21 cellular contexts compared by ENCODE assay signal in the genomic region with DNA sequence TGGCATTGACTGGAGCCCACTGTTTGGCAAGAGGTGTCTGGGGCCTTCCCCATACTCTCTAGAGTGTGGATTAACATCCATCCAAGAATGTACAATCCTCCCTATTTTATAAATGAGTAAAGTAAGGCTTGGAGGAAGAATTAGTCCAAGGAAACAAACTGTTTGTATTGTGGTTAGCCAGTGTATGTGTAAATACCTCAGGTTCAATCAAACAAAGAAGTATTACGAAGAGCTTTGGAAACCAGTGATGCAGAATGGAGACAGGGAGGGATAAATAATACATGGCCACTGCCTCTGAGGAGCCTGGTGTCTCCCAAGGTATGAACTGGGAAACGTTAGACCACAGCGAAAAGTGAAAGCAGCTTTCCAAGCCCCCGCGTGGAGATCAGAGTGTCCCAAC.
A peak's percentile ranks its signal among the peaks of the same experiment; 100 is the strongest.
DNase-seq lines count a peak whose midpoint lies in the region; ATAC-seq and TF ChIP-seq lines count a peak whose summit lies in the region.
"Had no signal": no experiment of that assay in that cellular context is flagged by ENCODE, and none has a peak within 500 bp of the region (broad histone marks: within the 10 kb centered on the region; RNA-seq: fewer than 3 reads in every experiment).

No MANE protein-coding gene starts in this region.

- ATAC-seq in gastroesophageal sphincter (no peak), right cardiac atrium (no peak)
- ATAC-seq: GM12878, K562 had no signal

- no peak overlapping the region for H3K4me3 Mint-ChIP-seq in type B pancreatic cell
- H3K4me3 Mint-ChIP-seq: CD4-positive, CD25-positive, alpha-beta regulatory T cell; CD8-positive, alpha-beta memory T cell had no signal

- TF ChIP-seq CTCF in type B pancreatic cell (conservative IDR thresholded peaks at IDR 0.05) = no peak
- TF ChIP-seq CTCF in gastroesophageal sphincter (IDR thresholded peaks at IDR 0.05) = no peak

- no peaks in the 10 kb centered on the region for H3K9me3 ChIP-seq in gastroesophageal sphincter
- no peaks in the 10 kb centered on the region for H3K9me3 ChIP-seq in right cardiac atrium (ENCODE audit: control insufficient read depth, low read length)
- H3K9me3 ChIP-seq: BE2C, HAP-1 had no signal

- no peak for TF ChIP-seq EP300 in gastroesophageal sphincter (IDR thresholded peaks at IDR 0.05)

- no peaks in the 10 kb centered on the region for H3K9me3 Mint-ChIP-seq in type B pancreatic cell

- no peaks in the 10 kb centered on the region for H3K36me3 ChIP-seq in gastroesophageal sphincter
- H3K36me3 ChIP-seq: BE2C, HAP-1 had no signal

- H3K4me3 ChIP-seq in gastroesophageal sphincter = no peak overlapping the region
- H3K4me3 ChIP-seq in right cardiac atrium (ENCODE audit: low read length) = no peak overlapping the region
- H3K4me3 ChIP-seq: GM12878, HAP-1, K562 had no signal

- H3K27ac ChIP-seq in gastroesophageal sphincter = no peak overlapping the region
- H3K27ac ChIP-seq in right cardiac atrium (ENCODE audit: low read length) = no peak overlapping the region

- intact Hi-C loops in right cardiac atrium (cut with DNase I) = no loop called here

- H3K27me3 ChIP-seq in gastroesophageal sphincter (no peaks in the 10 kb centered on the region), right cardiac atrium (ENCODE audit: control insufficient read depth, insufficient read depth) (no peaks in the 10 kb centered on the region)
- H3K27me3 ChIP-seq: BE2C had no signal

- H3K27me3 Mint-ChIP-seq in type B pancreatic cell = no peaks in the 10 kb centered on the region
- H3K27me3 Mint-ChIP-seq: CD4-positive, CD25-positive, alpha-beta regulatory T cell had no signal

- H3K36me3 Mint-ChIP-seq in type B pancreatic cell = no peaks in the 10 kb centered on the region
- H3K36me3 Mint-ChIP-seq: CD4-positive, CD25-positive, alpha-beta regulatory T cell had no signal

- no peak overlapping the region for H3K27ac Mint-ChIP-seq in type B pancreatic cell
- H3K27ac Mint-ChIP-seq: CD4-positive, CD25-positive, alpha-beta regulatory T cell; CD8-positive, alpha-beta memory T cell had no signal

- TF ChIP-seq POLR2A in gastroesophageal sphincter (IDR thresholded peaks at IDR 0.05) = no peak

- peaks cover 6% of the 10 kb centered on the region for H3K4me1 Mint-ChIP-seq in type B pancreatic cell (ENCODE audit: unreplicated experiment)
- H3K4me1 Mint-ChIP-seq: CD4-positive, CD25-positive, alpha-beta regulatory T cell; CD8-positive, alpha-beta memory T cell had no signal

- WGBS in gastroesophageal sphincter (ENCODE audit: low coverage in 1 of 2), 2 donors = 98 to 100% methylated on average over 3 to 5 of the region's 5 CpGs
- WGBS in right cardiac atrium = 93% methylated on average over 5 of the region's 5 CpGs

- peak; percentile 43 for DNase-seq in DMS79 (lab: John Stamatoyannopoulos, UW)
- peak; percentile 75 for DNase-seq in M059J (ENCODE audit: low read depth)
- DNase-seq in astrocyte of the hippocampus (ENCODE audit: low read depth, low spot score) = peak; percentile 23
- peak; percentile 73 for DNase-seq in kidney glomerular epithelial cell (lab: John Stamatoyannopoulos, UW)
- DNase-seq in activated naive CD4-positive, alpha-beta T cell (lab: John Stamatoyannopoulos, UW) = no peak
- no peak for DNase-seq in type B pancreatic cell (ENCODE audit: extremely low spot score, unreplicated experiment)
- no peak for DNase-seq in right cardiac atrium
- DNase-seq: ACHN; BE2C; C1 segment of cervical spinal cord; CD4-positive, CD25-positive, alpha-beta regulatory T cell; CD8-positive, alpha-beta memory T cell; COR-L47; DMS 273 treated with DMSO at 0.1 percent for 48 hours; DND-41; EL; IMR-90 had no signal

- H3K4me1 ChIP-seq in gastroesophageal sphincter (no peaks in the 10 kb centered on the region), right cardiac atrium (ENCODE audit: control insufficient read depth, insufficient read depth, low read length) (no peaks in the 10 kb centered on the region)
- H3K4me1 ChIP-seq: BE2C, HAP-1 had no signal

Comparison
In these comparisons a context has a peak if more than half of its experiments do, and no peak if none do; other contexts are left out.
1. DNase-seq: peak in DMS79 (single experiment), M059J (single experiment), astrocyte of the hippocampus (single experiment) and kidney glomerular epithelial cell (single experiment); none in activated naive CD4-positive, alpha-beta T cell (0 of 4), type B pancreatic cell (single experiment) and right cardiac atrium (0 of 3).